Comparison of ENCODE assay signal across 3 cellular contexts in the genomic region with DNA sequence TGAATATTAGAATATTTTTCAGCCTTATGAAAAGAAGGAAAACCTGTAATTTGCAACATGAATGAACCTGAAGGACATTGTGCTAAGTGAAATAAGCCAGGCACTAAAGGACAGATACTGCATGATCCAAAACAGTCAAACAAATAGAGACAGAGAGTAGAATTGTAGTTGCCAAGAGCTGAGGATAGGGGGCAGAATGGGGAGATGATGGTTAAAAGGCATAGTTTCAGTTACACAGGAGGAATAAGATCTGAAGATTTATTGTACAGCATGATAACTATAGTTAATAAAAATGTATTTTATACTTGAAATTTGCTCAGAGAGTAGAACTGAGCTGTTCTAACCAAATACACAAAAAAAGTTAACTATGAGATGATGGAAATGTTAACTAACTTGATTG.
TF ChIP-seq lines count a peak whose summit lies in the region.

No MANE protein-coding gene starts in this region.

TF ChIP-seq in liver, 16 proteins besides CTCF, POLR2A, EP300 and RAD21 (continued from another document):
- TF ChIP-seq ZBTB33 (IDR thresholded peaks at IDR 0.05) (no peak), JUND (IDR thresholded peaks at IDR 0.05) (no peak), HNF4G (IDR thresholded peaks at IDR 0.05) (no peak), MAX (IDR thresholded peaks at IDR 0.05) (no peak)
TF ChIP-seq in liver: peak in this region for 0.

TF ChIP-seq in HepG2, 621 proteins besides CTCF, POLR2A, EP300 and RAD21 (continued from another document):
- no peak for TF ChIP-seq TGIF2 (CRISPR knock-in tag; IDR thresholded peaks at IDR 0.05)
- no peak for TF ChIP-seq RELA (CRISPR knock-in tag; IDR thresholded peaks at IDR 0.05)
- TF ChIP-seq ZFP82 (CRISPR knock-in tag; IDR thresholded peaks at IDR 0.05; ENCODE audit: borderline replicate concordance), result no peak
- TF ChIP-seq, protein P1, sequence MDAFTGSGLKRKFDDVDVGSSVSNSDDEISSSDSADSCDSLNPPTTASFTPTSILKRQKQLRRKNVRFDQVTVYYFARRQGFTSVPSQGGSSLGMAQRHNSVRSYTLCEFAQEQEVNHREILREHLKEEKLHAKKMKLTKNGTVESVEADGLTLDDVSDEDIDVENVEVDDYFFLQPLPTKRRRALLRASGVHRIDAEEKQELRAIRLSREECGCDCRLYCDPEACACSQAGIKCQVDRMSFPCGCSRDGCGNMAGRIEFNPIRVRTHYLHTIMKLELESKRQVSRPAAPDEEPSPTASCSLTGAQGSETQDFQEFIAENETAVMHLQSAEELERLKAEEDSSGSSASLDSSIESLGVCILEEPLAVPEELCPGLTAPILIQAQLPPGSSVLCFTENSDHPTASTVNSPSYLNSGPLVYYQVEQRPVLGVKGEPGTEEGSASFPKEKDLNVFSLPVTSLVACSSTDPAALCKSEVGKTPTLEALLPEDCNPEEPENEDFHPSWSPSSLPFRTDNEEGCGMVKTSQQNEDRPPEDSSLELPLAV (CRISPR knock-in tag; conservative IDR thresholded peaks at IDR 0.05; ENCODE audit: low read depth), result no peak
- TF ChIP-seq CAMTA2 (CRISPR knock-in tag; IDR thresholded peaks at IDR 0.05; ENCODE audit: borderline replicate concordance), result no peak
- TF ChIP-seq ZFP90 (CRISPR knock-in tag; IDR thresholded peaks at IDR 0.05; ENCODE audit: borderline replicate concordance), result no peak
- no peak for TF ChIP-seq HDAC6 (IDR thresholded peaks at IDR 0.05; ENCODE audit: low read depth, low read length)
- TF ChIP-seq ZNF235 (CRISPR knock-in tag; IDR thresholded peaks at IDR 0.05; ENCODE audit: borderline replicate concordance), result no peak
- no peak for TF ChIP-seq ZNF614 (CRISPR knock-in tag; IDR thresholded peaks at IDR 0.05; ENCODE audit: borderline replicate concordance)
- no peak for TF ChIP-seq ZBTB33 (CRISPR knock-in tag; IDR thresholded peaks at IDR 0.05)

TF ChIP-seq in H1, 55 proteins besides CTCF, POLR2A, EP300 and RAD21 (continued from another document):
- TF ChIP-seq TAF1 (IDR thresholded peaks at IDR 0.05; ENCODE audit: low read depth, low read length) (no peak), MAX (IDR thresholded peaks at IDR 0.05) (no peak), SUZ12 (IDR thresholded peaks at IDR 0.05; ENCODE audit: low read length) (no peak)
- TF ChIP-seq, protein P2, sequence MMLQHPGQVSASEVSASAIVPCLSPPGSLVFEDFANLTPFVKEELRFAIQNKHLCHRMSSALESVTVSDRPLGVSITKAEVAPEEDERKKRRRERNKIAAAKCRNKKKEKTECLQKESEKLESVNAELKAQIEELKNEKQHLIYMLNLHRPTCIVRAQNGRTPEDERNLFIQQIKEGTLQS (IDR thresholded peaks at IDR 0.05; ENCODE audit: insufficient read depth, low read depth, low read length), result no peak
- TF ChIP-seq, protein P3, sequence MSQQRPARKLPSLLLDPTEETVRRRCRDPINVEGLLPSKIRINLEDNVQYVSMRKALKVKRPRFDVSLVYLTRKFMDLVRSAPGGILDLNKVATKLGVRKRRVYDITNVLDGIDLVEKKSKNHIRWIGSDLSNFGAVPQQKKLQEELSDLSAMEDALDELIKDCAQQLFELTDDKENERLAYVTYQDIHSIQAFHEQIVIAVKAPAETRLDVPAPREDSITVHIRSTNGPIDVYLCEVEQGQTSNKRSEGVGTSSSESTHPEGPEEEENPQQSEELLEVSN (IDR thresholded peaks at IDR 0.05), result no peak
- TF ChIP-seq, protein P4, sequence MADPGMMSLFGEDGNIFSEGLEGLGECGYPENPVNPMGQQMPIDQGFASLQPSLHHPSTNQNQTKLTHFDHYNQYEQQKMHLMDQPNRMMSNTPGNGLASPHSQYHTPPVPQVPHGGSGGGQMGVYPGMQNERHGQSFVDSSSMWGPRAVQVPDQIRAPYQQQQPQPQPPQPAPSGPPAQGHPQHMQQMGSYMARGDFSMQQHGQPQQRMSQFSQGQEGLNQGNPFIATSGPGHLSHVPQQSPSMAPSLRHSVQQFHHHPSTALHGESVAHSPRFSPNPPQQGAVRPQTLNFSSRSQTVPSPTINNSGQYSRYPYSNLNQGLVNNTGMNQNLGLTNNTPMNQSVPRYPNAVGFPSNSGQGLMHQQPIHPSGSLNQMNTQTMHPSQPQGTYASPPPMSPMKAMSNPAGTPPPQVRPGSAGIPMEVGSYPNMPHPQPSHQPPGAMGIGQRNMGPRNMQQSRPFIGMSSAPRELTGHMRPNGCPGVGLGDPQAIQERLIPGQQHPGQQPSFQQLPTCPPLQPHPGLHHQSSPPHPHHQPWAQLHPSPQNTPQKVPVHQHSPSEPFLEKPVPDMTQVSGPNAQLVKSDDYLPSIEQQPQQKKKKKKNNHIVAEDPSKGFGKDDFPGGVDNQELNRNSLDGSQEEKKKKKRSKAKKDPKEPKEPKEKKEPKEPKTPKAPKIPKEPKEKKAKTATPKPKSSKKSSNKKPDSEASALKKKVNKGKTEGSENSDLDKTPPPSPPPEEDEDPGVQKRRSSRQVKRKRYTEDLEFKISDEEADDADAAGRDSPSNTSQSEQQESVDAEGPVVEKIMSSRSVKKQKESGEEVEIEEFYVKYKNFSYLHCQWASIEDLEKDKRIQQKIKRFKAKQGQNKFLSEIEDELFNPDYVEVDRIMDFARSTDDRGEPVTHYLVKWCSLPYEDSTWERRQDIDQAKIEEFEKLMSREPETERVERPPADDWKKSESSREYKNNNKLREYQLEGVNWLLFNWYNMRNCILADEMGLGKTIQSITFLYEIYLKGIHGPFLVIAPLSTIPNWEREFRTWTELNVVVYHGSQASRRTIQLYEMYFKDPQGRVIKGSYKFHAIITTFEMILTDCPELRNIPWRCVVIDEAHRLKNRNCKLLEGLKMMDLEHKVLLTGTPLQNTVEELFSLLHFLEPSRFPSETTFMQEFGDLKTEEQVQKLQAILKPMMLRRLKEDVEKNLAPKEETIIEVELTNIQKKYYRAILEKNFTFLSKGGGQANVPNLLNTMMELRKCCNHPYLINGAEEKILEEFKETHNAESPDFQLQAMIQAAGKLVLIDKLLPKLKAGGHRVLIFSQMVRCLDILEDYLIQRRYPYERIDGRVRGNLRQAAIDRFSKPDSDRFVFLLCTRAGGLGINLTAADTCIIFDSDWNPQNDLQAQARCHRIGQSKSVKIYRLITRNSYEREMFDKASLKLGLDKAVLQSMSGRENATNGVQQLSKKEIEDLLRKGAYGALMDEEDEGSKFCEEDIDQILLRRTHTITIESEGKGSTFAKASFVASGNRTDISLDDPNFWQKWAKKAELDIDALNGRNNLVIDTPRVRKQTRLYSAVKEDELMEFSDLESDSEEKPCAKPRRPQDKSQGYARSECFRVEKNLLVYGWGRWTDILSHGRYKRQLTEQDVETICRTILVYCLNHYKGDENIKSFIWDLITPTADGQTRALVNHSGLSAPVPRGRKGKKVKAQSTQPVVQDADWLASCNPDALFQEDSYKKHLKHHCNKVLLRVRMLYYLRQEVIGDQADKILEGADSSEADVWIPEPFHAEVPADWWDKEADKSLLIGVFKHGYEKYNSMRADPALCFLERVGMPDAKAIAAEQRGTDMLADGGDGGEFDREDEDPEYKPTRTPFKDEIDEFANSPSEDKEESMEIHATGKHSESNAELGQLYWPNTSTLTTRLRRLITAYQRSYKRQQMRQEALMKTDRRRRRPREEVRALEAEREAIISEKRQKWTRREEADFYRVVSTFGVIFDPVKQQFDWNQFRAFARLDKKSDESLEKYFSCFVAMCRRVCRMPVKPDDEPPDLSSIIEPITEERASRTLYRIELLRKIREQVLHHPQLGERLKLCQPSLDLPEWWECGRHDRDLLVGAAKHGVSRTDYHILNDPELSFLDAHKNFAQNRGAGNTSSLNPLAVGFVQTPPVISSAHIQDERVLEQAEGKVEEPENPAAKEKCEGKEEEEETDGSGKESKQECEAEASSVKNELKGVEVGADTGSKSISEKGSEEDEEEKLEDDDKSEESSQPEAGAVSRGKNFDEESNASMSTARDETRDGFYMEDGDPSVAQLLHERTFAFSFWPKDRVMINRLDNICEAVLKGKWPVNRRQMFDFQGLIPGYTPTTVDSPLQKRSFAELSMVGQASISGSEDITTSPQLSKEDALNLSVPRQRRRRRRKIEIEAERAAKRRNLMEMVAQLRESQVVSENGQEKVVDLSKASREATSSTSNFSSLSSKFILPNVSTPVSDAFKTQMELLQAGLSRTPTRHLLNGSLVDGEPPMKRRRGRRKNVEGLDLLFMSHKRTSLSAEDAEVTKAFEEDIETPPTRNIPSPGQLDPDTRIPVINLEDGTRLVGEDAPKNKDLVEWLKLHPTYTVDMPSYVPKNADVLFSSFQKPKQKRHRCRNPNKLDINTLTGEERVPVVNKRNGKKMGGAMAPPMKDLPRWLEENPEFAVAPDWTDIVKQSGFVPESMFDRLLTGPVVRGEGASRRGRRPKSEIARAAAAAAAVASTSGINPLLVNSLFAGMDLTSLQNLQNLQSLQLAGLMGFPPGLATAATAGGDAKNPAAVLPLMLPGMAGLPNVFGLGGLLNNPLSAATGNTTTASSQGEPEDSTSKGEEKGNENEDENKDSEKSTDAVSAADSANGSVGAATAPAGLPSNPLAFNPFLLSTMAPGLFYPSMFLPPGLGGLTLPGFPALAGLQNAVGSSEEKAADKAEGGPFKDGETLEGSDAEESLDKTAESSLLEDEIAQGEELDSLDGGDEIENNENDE (IDR thresholded peaks at IDR 0.05; ENCODE audit: insufficient replicate concordance, low read length), result no peak
TF ChIP-seq in H1: peak in this region for 0.
